In genomic region chr19:18594096-18594823, GRCh38 we compare ENCODE assay signal across 1 cellular context.
TF ChIP-seq lines count a peak whose summit lies in the region.

No MANE protein-coding gene starts in this region.

TF ChIP-seq in GM23338, 12 proteins besides CTCF, POLR2A, EP300 and RAD21 (continued from another document):
- 0 out of 2 replicates have a peak, but pooled peaks have one; percentile 3 for TF ChIP-seq CREB1 (CRISPR knock-in tag; IDR thresholded peaks at IDR 0.05; ENCODE audit: low read depth)
